ENCODE assay signal across 19 cellular contexts in genomic region chr7:150657526-150657925, GRCh38. TPM values are rescaled to one million over a fixed set of nuclear protein-coding genes. Genes with fewer than 3 reads are reported as not detected.
"Had no signal": no experiment of that assay in that cellular context is flagged by ENCODE, and none has a peak within 500 bp of the region (broad histone marks: within the 10 kb centered on the region; RNA-seq: fewer than 3 reads in every experiment).

No MANE protein-coding gene starts in this region.

- H3K9me3 ChIP-seq: MG63, SJSA1 had no signal

- H3K36me3 ChIP-seq: MG63, SJSA1 had no signal

- H3K4me3 ChIP-seq: MG63, SJSA1, SK-N-MC had no signal

- DNase-seq: KBM-7, MG63, NCI-H1092, NCI-H1105 treated with DMSO at 0.1 percent for 48 hours, NCI-H1436 treated with DMSO at 0.1 percent for 48 hours, NCI-H1694, NCI-H1930, NCI-H2081, NCI-H2227 treated with DMSO at 0.1 percent for 48 hours, NCI-H446, NCI-H526 treated with DMSO at 0.1 percent for 48 hours, NCI-H774, Right ventricle myocardium superior, RPMI8226, SIG-M5, T-cell had no signal

- H3K4me1 ChIP-seq: SJSA1 had no signal

- H3K27me3 ChIP-seq: MG63, SJSA1 had no signal

- H3K27ac ChIP-seq: HL-60, SJSA1, SK-N-MC had no signal

RNA-seq across cellular contexts. Expression of gene GIMAP6, which starts 25.3 kb away (rescaled TPM):
- total RNA-seq: SJSA1 had no signal

RNA-seq across cellular contexts. Expression of gene GIMAP1, which starts 58.9 kb away (rescaled TPM):
- total RNA-seq: SJSA1 had no signal
